26 cellular contexts compared by ENCODE assay signal in the genomic region with DNA sequence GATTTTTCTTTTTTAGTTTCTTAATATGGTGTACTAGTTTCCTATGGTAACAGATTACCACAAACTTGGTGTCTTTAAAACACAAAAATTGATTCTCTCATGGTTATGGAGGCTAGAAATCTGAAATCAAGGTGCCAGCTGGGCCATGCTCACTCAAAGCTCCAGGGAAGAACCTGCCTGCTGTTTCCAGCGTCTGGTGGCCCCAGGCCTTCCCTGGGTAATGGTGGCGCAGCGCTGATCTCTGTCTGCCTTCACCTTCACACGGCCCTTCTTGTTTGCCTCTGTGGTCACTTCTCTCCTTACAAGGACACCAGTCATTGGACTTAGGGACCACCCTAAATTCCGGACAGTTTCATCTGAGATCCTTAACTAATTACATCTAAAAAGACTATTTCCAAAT.
"Had no signal": no experiment of that assay in that cellular context is flagged by ENCODE, and none has a peak within 500 bp of the region (broad histone marks: within the 10 kb centered on the region; RNA-seq: fewer than 3 reads in every experiment).

No MANE protein-coding gene starts in this region.

- H3K4me3 ChIP-seq: body of pancreas, coronary artery, left ventricle myocardium inferior, mucosa of descending colon, ovary, right lobe of liver, suprapubic skin had no signal

- H3K4me1 ChIP-seq: body of pancreas, left ventricle myocardium inferior, right lobe of liver, suprapubic skin had no signal

- H3K36me3 ChIP-seq: left ventricle myocardium inferior, ovary, right lobe of liver, suprapubic skin had no signal

- H3K27ac ChIP-seq: body of pancreas, coronary artery, left ventricle myocardium inferior, ovary, right lobe of liver, suprapubic skin had no signal

- H3K27me3 ChIP-seq: body of pancreas, ovary, right lobe of liver, suprapubic skin had no signal

- H3K9me3 ChIP-seq: body of pancreas, left ventricle myocardium inferior, mucosa of descending colon, ovary, right lobe of liver, suprapubic skin had no signal

- DNase-seq: activated B cell treated with CpG ODN at 0.5 μM for 24 hours; activated CD4-positive, alpha-beta memory T cell treated with anti-CD3 and anti-CD28 coated beads, Interleukin-2, amount 10 ng/mL, durations not matched to agents 7 days and 5 days; activated CD4-positive, alpha-beta T cell treated with anti-CD3 and anti-CD28 coated beads for 48 hours; activated naive CD4-positive, alpha-beta T cell; activated naive CD8-positive, alpha-beta T cell treated with anti-CD3 and anti-CD28 coated beads, Interleukin-2, amount 10 ng/mL, durations not matched to agents 7 days and 5 days; activated T-cell treated with anti-CD3 and anti-CD28 coated beads, Interleukin-2, amount 50 U/mL, for 1 hour; amygdala; body of pancreas; foreskin melanocyte; hypothalamus; immature natural killer cell; kidney glomerular epithelial cell; left ventricle myocardium inferior; mammary epithelial cell; mucosa of descending colon; naive B cell; ovary; right lobe of liver; small intestine; stimulated activated CD4-positive, alpha-beta T cell treated with anti-CD3 and anti-CD28 coated beads, Interleukin-4, amount 100 ng/mL, for 1 hour; stimulated activated naive CD8-positive, alpha-beta T cell treated with anti-CD3 and anti-CD28 coated beads, Interleukin-15, amount 100 ng/mL, for 72 hours; trophoblast cell had no signal

- FAIRE-seq: small intestine, TTC549 had no signal

- ATAC-seq: activated T-helper 17 cell treated with anti-CD3 and anti-CD28 coated beads, Interleukin-2, amount 50 U/mL, for 72 hours; body of pancreas; mucosa of descending colon; right lobe of liver; stimulated activated naive CD8-positive, alpha-beta T cell treated with anti-CD3 and anti-CD28 coated beads, Interleukin-15, amount 100 ng/mL, for 72 hours had no signal
